Comparison of ENCODE assay signal across 13 cellular contexts in the genomic region with DNA sequence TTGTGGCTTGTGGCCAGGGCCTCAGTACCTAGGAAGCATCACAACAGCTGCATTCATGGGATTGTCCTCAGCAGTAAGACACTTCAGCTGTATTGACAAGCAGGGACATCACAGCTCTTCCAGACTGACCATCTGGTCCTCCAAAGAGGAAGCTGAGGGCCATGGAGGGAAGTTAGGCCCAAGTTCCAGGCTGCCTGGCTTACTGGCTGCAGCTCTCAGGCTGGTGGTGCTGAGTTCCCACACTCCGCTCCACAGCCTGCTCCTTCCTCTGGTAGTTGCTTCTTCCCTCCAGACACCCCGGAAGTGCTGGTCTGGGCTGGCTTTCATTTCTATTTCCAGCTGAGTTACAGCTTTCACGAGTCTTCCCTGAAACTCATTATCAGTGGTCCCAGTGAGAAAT. TPM values are rescaled to one million over a fixed set of nuclear protein-coding genes. Genes with fewer than 3 reads are reported as not detected.
A peak's percentile ranks its signal among the peaks of the same experiment; 100 is the strongest.
DNase-seq lines count a peak whose midpoint lies in the region; TF ChIP-seq lines count a peak whose summit lies in the region.
"Had no signal": no experiment of that assay in that cellular context is flagged by ENCODE, and none has a peak within 500 bp of the region (broad histone marks: within the 10 kb centered on the region; RNA-seq: fewer than 3 reads in every experiment).

No MANE protein-coding gene starts in this region.

- H3K4me2 ChIP-seq in OCI-LY3 (ENCODE audit: low read length) = no peak overlapping the region

- intact Hi-C loops in head of caudate nucleus (cut with DNase I) (no loop called here), sigmoid colon (cut with DNase I) (no loop called here)

- no peak for TF ChIP-seq CTCF in OCI-LY3 (IDR thresholded peaks at IDR 0.05; ENCODE audit: low read depth, low read length)
- TF ChIP-seq CTCF in sigmoid colon (IDR thresholded peaks at IDR 0.05) = no peak
- TF ChIP-seq CTCF in glutamatergic neuron (IDR thresholded peaks at IDR 0.05; ENCODE audit: partially characterized antibody, unreplicated experiment) = no peak

- H3K27me3 Mint-ChIP-seq in glutamatergic neuron (ENCODE audit: unreplicated experiment) = peaks cover 8% of the 10 kb centered on the region

- no peaks in the 10 kb centered on the region for H3K9me3 ChIP-seq in OCI-LY3 (ENCODE audit: insufficient read depth, low read length)
- no peaks in the 10 kb centered on the region for H3K9me3 ChIP-seq in sigmoid colon
- H3K9me3 ChIP-seq: MG63 had no signal

- peaks cover 4% of the 10 kb centered on the region; the same call in 1 of the 2 replicates for H3K4me1 ChIP-seq in OCI-LY3 (ENCODE audit: low read length)
- peaks cover 0 to 6% (median 2%) of the 10 kb centered on the region in 4 donors for H3K4me1 ChIP-seq in sigmoid colon

- H3K9ac ChIP-seq in OCI-LY3 (ENCODE audit: low read length) = no peak overlapping the region

- H2AFZ ChIP-seq in OCI-LY3 (ENCODE audit: low read depth, low read length) = peak overlapping the region; percentile 83

- H3K4me1 Mint-ChIP-seq in glutamatergic neuron (ENCODE audit: low read depth, unreplicated experiment) = peaks cover 3% of the 10 kb centered on the region
- H3K4me1 Mint-ChIP-seq: stimulated activated memory B cell treated with anti-CD40 and anti-IgM and Interleukin-4, amounts not matched to agents 10 μg/mL and 1 μg/mL and 100 μg/mL, for 72 hours had no signal

- no peaks in the 10 kb centered on the region for H3K36me3 Mint-ChIP-seq in glutamatergic neuron (ENCODE audit: unreplicated experiment)
- H3K36me3 Mint-ChIP-seq: stimulated activated memory B cell treated with anti-CD40 and anti-IgM and Interleukin-4, amounts not matched to agents 10 μg/mL and 1 μg/mL and 100 μg/mL, for 72 hours had no signal

- TF ChIP-seq EP300 in sigmoid colon (IDR thresholded peaks at IDR 0.05) = no peak

- H3K9me3 Mint-ChIP-seq in glutamatergic neuron (ENCODE audit: unreplicated experiment) = peaks cover 3% of the 10 kb centered on the region
- H3K9me3 Mint-ChIP-seq: stimulated activated memory B cell treated with anti-CD40 and anti-IgM and Interleukin-4, amounts not matched to agents 10 μg/mL and 1 μg/mL and 100 μg/mL, for 72 hours had no signal

- TF ChIP-seq POLR2A in sigmoid colon (IDR thresholded peaks at IDR 0.05) = no peak

- H3K4me3 ChIP-seq in OCI-LY3 (ENCODE audit: low read length) (no peak overlapping the region), sigmoid colon (no peak overlapping the region)
- H3K4me3 ChIP-seq: coronary artery, MG63 had no signal

- H3K27me3 ChIP-seq in OCI-LY3 (ENCODE audit: low read depth, low read length) (no peaks in the 10 kb centered on the region), sigmoid colon (no peaks in the 10 kb centered on the region)
- H3K27me3 ChIP-seq: MG63 had no signal

- no peaks in the 10 kb centered on the region for H3K79me2 ChIP-seq in OCI-LY3 (ENCODE audit: low read length)

- no peaks in the 10 kb centered on the region for H3K36me3 ChIP-seq in OCI-LY3 (replicated peaks; ENCODE audit: low read depth, low read length)
- H3K36me3 ChIP-seq in sigmoid colon = no peaks in the 10 kb centered on the region
- H3K36me3 ChIP-seq: MG63 had no signal

- WGBS in sigmoid colon, 2 donors = 66 to 85% methylated on average over 3 of the region's 3 CpGs

- DNase-seq in NCI-H524 (lab: John Stamatoyannopoulos, UW) (peak; percentile 11 to 60), NCI-H524 treated with DMSO at 0.1 percent for 48 hours (lab: John Stamatoyannopoulos, UW) (no peak), head of caudate nucleus (peak in 34 of 42 donors; percentile 14 to 66 (median 44)), sigmoid colon (peak; percentile 77), glutamatergic neuron (no peak), ecto neural progenitor cell (ENCODE audit: low spot score) (no peak), occipital lobe (lab: John Stamatoyannopoulos, UW) (no peak)
- DNase-seq: 8988T, HCEC 1CT, MG63 had no signal

- no peaks in the 10 kb centered on the region for H4K20me1 ChIP-seq in OCI-LY3 (ENCODE audit: insufficient read depth, low read length)

- no peak overlapping the region for H3K27ac Mint-ChIP-seq in glutamatergic neuron (ENCODE audit: unreplicated experiment)
- H3K27ac Mint-ChIP-seq: stimulated activated memory B cell treated with anti-CD40 and anti-IgM and Interleukin-4, amounts not matched to agents 10 μg/mL and 1 μg/mL and 100 μg/mL, for 72 hours had no signal

- no peak overlapping the region for H3K4me3 Mint-ChIP-seq in glutamatergic neuron (ENCODE audit: unreplicated experiment)
- H3K4me3 Mint-ChIP-seq: stimulated activated memory B cell treated with anti-CD40 and anti-IgM and Interleukin-4, amounts not matched to agents 10 μg/mL and 1 μg/mL and 100 μg/mL, for 72 hours had no signal

- H3K27ac ChIP-seq in OCI-LY3 (ENCODE audit: low read length) = no peak overlapping the region
- peak overlapping the region in 3 of 4 donors; percentile 21 to 49 (median 41) for H3K27ac ChIP-seq in sigmoid colon

RNA-seq across cellular contexts. Expression of gene STING1, which starts 5.7 kb away (rescaled TPM):
- 10 to 100 TPM; 14.6 to 53.8 (median 22.7) TPM for total RNA-seq in sigmoid colon
- 10 to 100 TPM in 1 of 3 donors, 1 to 10 TPM in 2; 5.5 to 63.5 (median 8.4) TPM for polyA plus RNA-seq in sigmoid colon
- not detected for total RNA-seq in glutamatergic neuron (ENCODE audit: unreplicated experiment)
- 3.6 TPM for total RNA-seq in occipital lobe

RNA-seq across cellular contexts. Expression of gene SMIM33, which starts 17.5 kb away (rescaled TPM):
- total RNA-seq in sigmoid colon = not detected
- polyA plus RNA-seq in sigmoid colon = 1 to 10 TPM; 4.7 to 5.1 (median 4.8) TPM
- total RNA-seq in glutamatergic neuron (ENCODE audit: unreplicated experiment) = not detected
- total RNA-seq in occipital lobe = not detected

RNA-seq across cellular contexts. Expression of gene ECSCR, which starts 25.7 kb away (rescaled TPM):
- total RNA-seq in sigmoid colon (10 to 100 TPM in 3 of 4 donors, 1 to 10 TPM in 1; 6.1 to 16.6 (median 15.6) TPM), glutamatergic neuron (ENCODE audit: unreplicated experiment) (not detected), occipital lobe (5.5 TPM)
- 10 to 100 TPM in 2 of 3 donors, 1 to 10 TPM in 1; 2.5 to 13.7 (median 11.4) TPM for polyA plus RNA-seq in sigmoid colon

RNA-seq across cellular contexts. Expression of gene DNAJC18, which starts 48.9 kb away (rescaled TPM):
- 10 to 100 TPM in 2 of 4 donors, 1 to 10 TPM in 2; 6.8 to 12.5 (median 10.0) TPM for total RNA-seq in sigmoid colon
- 1 to 10 TPM; 1.2 to 2.8 (median 1.8) TPM for polyA plus RNA-seq in sigmoid colon
- total RNA-seq in glutamatergic neuron (ENCODE audit: unreplicated experiment) = 55.9 TPM
- total RNA-seq in occipital lobe = 46.6 TPM

Comparison
In these comparisons a context has a peak if more than half of its experiments do, and no peak if none do; other contexts are left out.
1. DNase-seq: peak in NCI-H524 (2 of 2), head of caudate nucleus (34 of 42) and sigmoid colon (single experiment); none in NCI-H524 treated with DMSO at 0.1 percent for 48 hours (single experiment), glutamatergic neuron (single experiment), ecto neural progenitor cell (single experiment) and occipital lobe (single experiment).